22 cellular contexts compared by ENCODE assay signal in the genomic region with DNA sequence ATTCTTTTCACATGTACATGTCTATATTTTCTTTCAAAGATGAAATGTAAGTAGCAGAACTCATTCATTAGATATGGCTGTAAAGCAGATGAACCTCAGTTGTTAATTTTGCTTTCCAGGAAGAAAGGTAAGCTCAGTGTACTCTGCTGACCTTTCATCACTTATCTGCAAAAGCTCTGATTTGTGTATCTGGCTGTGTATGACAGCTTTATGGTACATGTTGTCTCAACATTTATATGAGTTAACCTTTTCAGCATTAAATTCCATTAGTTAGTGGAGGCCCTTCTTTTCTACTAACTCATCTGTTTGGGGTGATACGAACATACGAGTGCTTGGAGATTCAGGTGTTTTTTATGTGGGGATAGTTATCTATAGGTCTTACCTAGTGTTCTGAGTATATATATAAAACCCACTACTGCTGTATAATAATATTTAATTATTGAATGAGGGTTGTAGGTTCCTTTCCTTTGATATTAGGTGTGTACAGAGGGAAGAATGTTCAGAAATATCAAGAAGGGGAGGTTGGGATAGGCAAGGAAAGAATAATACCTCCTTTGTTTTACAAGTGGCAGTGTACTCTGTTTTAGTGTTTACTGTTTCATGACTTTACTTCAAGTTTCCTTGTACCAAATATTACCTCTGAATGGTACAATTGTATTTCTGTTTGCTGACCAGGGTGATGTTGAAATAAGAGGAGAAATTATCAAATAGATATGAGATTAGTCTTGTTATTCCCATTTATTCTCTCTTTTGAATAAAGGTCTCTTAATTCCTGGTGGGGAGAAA.
"Had no signal": no experiment of that assay in that cellular context is flagged by ENCODE, and none has a peak within 500 bp of the region (broad histone marks: within the 10 kb centered on the region; RNA-seq: fewer than 3 reads in every experiment).

No MANE protein-coding gene starts in this region.

- H3K4me1 ChIP-seq: upper lobe of right lung had no signal

- H3K4me3 ChIP-seq: cardiac muscle cell, hepatocyte, upper lobe of right lung had no signal

- ATAC-seq: activated T-cell treated with anti-CD3 and anti-CD28 coated beads, Interleukin-2, amount 50 U/mL, for 72 hours; left cardiac atrium; upper lobe of right lung; WTC11 had no signal

- H3K9me3 ChIP-seq: upper lobe of right lung had no signal

- H3K27me3 ChIP-seq: cardiac muscle cell, hepatocyte, upper lobe of right lung had no signal

- H3K9me3 Mint-ChIP-seq: activated naive CD4-positive, alpha-beta T cell treated with anti-CD3 and anti-CD28 coated beads, Interleukin-2, amount 10 ng/mL, durations not matched to agents 7 days and 5 days; activated T-cell treated with anti-CD3 and anti-CD28 coated beads, Interleukin-2, amount 50 U/mL, for 72 hours; dendritic cell treated with granulocyte-macrophage colony-stimulating factor and Interleukin-4, amounts not matched to agents 40 ng/mL and 50 ng/mL, for 4 days; memory B cell; WTC11 had no signal

- DNase-seq: activated CD4-positive, alpha-beta T cell treated with anti-CD3 and anti-CD28 coated beads, Interleukin-2, amount 50 U/mL, for 4 hours; activated CD8-positive, alpha-beta memory T cell treated with anti-CD3 and anti-CD28 coated beads, Interleukin-2, amount 50 U/mL, for 48 hours; activated effector memory CD4-positive, alpha-beta T cell treated with Interleukin-2 at 50 U/mL for 16 hours; activated naive CD4-positive, alpha-beta T cell treated with anti-CD3 and anti-CD28 coated beads, Interleukin-2, amount 10 ng/mL, durations not matched to agents 7 days and 5 days; activated T-cell treated with anti-CD3 and anti-CD28 coated beads, Interleukin-2, amount 50 U/mL, for 72 hours; amygdala; effector CD4-positive, alpha-beta T cell; foreskin fibroblast; glutamatergic neuron; left cardiac atrium; nucleus accumbens; retina; stimulated activated CD4-positive, alpha-beta T cell treated with anti-CD3 and anti-CD28 coated beads, Interleukin-4, amount 100 ng/mL, for 24 hours; stimulated activated naive CD4-positive, alpha-beta T cell treated with Interleukin-2 at 50 U/mL for 16 hours; T-helper 1 cell; T-helper 9 cell; upper lobe of right lung had no signal

- H3K27ac ChIP-seq: cardiac muscle cell, hepatocyte, upper lobe of right lung had no signal

- H3K4me3 Mint-ChIP-seq: activated naive CD4-positive, alpha-beta T cell treated with anti-CD3 and anti-CD28 coated beads, Interleukin-2, amount 10 ng/mL, durations not matched to agents 7 days and 5 days; activated T-cell treated with anti-CD3 and anti-CD28 coated beads, Interleukin-2, amount 50 U/mL, for 72 hours; dendritic cell treated with granulocyte-macrophage colony-stimulating factor and Interleukin-4, amounts not matched to agents 40 ng/mL and 50 ng/mL, for 4 days; memory B cell; WTC11 had no signal

- H3K36me3 Mint-ChIP-seq: activated naive CD4-positive, alpha-beta T cell treated with anti-CD3 and anti-CD28 coated beads, Interleukin-2, amount 10 ng/mL, durations not matched to agents 7 days and 5 days; memory B cell; WTC11 had no signal

- H3K27me3 Mint-ChIP-seq: activated naive CD4-positive, alpha-beta T cell treated with anti-CD3 and anti-CD28 coated beads, Interleukin-2, amount 10 ng/mL, durations not matched to agents 7 days and 5 days; dendritic cell treated with granulocyte-macrophage colony-stimulating factor and Interleukin-4, amounts not matched to agents 40 ng/mL and 50 ng/mL, for 4 days; memory B cell had no signal

- H3K27ac Mint-ChIP-seq: activated naive CD4-positive, alpha-beta T cell treated with anti-CD3 and anti-CD28 coated beads, Interleukin-2, amount 10 ng/mL, durations not matched to agents 7 days and 5 days; activated T-cell treated with anti-CD3 and anti-CD28 coated beads, Interleukin-2, amount 50 U/mL, for 72 hours; dendritic cell treated with granulocyte-macrophage colony-stimulating factor and Interleukin-4, amounts not matched to agents 40 ng/mL and 50 ng/mL, for 4 days; memory B cell; WTC11 had no signal

- H3K36me3 ChIP-seq: cardiac muscle cell, upper lobe of right lung had no signal

- H3K4me1 Mint-ChIP-seq: activated naive CD4-positive, alpha-beta T cell treated with anti-CD3 and anti-CD28 coated beads, Interleukin-2, amount 10 ng/mL, durations not matched to agents 7 days and 5 days had no signal
